Comparison of ENCODE assay signal across 2 cellular contexts in genomic region chr3:171847595-171848259, GRCh38.
TF ChIP-seq lines count a peak whose summit lies in the region.

No MANE protein-coding gene starts in this region.

TF ChIP-seq in IMR-90, 13 proteins besides CTCF, POLR2A, EP300 and RAD21:
- TF ChIP-seq MAFK (IDR thresholded peaks at IDR 0.05; ENCODE audit: low read depth, low read length): no peak
- TF ChIP-seq MXI1 (IDR thresholded peaks at IDR 0.05; ENCODE audit: borderline replicate concordance, low read depth, low read length): no peak
- TF ChIP-seq MAZ (IDR thresholded peaks at IDR 0.05; ENCODE audit: borderline replicate concordance, low read depth, low read length): no peak
- no peak for TF ChIP-seq RCOR1 (IDR thresholded peaks at IDR 0.05; ENCODE audit: insufficient replicate concordance, low read length)

TF ChIP-seq in K562, 482 proteins besides CTCF, POLR2A, EP300 and RAD21:
- TF ChIP-seq THAP7 (CRISPR knock-in tag; IDR thresholded peaks at IDR 0.05) (no peak), HMBOX1 (IDR thresholded peaks at IDR 0.05) (peak; percentile 55), PBX2 (CRISPR knock-in tag; IDR thresholded peaks at IDR 0.05; ENCODE audit: low read depth) (no peak), PBX2 (tag; conservative IDR thresholded peaks at IDR 0.05; ENCODE audit: low read depth) (peak; percentile 79; the same call in 1 of the 2 replicates), PKNOX1 (IDR thresholded peaks at IDR 0.05) (peak; percentile 45; the same call in 1 of the 2 replicates), MEIS2 (IDR thresholded peaks at IDR 0.05; ENCODE audit: partially characterized antibody) (peak; percentile 83), PHB (CRISPR knock-in tag; IDR thresholded peaks at IDR 0.05) (no peak), ZFX (CRISPR knock-in tag; IDR thresholded peaks at IDR 0.05) (0 out of 2 replicates have a peak, but pooled peaks have one; percentile 12)
